Comparison of ENCODE assay signal across 2 cellular contexts in the genomic region with DNA sequence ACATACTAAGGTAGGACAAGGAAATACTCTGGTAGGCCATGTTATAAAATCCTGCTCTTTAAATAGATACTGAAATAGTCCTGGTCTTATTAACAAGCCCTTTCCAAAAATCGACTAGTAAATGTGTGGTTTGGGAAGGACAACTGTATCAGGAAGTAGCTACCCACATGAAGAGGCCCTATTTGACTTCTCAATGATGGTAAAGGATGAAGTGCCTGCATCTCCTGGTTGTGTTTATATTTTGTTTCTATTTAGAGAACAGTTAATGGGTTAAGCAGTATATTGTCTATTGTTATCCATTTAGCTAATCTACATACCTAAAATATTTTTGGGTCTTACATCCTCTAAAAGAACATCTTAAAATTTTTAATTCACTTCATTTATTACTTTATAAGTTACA.
TF ChIP-seq lines count a peak whose summit lies in the region.

No MANE protein-coding gene starts in this region.

TF ChIP-seq in HEK293, 187 proteins besides CTCF, POLR2A, EP300 and RAD21:
- TF ChIP-seq ZNF560 (tag by site-specific recombination; IDR thresholded peaks at IDR 0.05; ENCODE audit: borderline replicate concordance), result no peak
- no peak for TF ChIP-seq ZNF785 (tag by site-specific recombination; IDR thresholded peaks at IDR 0.05)
- no peak for TF ChIP-seq ZNF394 (tag by site-specific recombination; IDR thresholded peaks at IDR 0.05; ENCODE audit: borderline replicate concordance)
- TF ChIP-seq ZNF426 (tag by site-specific recombination; IDR thresholded peaks at IDR 0.05), result no peak
- TF ChIP-seq ZNF10 (tag by site-specific recombination; IDR thresholded peaks at IDR 0.05), result no peak
- no peak for TF ChIP-seq ZNF221 (tag by site-specific recombination; IDR thresholded peaks at IDR 0.05; ENCODE audit: borderline replicate concordance)
- peak; percentile 48; the same call in 1 of the 2 replicates for TF ChIP-seq ZNF335 (tag by site-specific recombination; conservative IDR thresholded peaks at IDR 0.05)

TF ChIP-seq in HepG2, 621 proteins besides CTCF, POLR2A, EP300 and RAD21:
- TF ChIP-seq SRSF4 (IDR thresholded peaks at IDR 0.05; ENCODE audit: low read depth, low read length, poor library complexity, severe bottlenecking) (no peak), RFX3 (CRISPR knock-in tag; IDR thresholded peaks at IDR 0.05) (no peak), ASH2L (IDR thresholded peaks at IDR 0.05; ENCODE audit: insufficient read length, low read depth, low read length) (peak; percentile 12), PAXIP1 (CRISPR knock-in tag; conservative IDR thresholded peaks at IDR 0.05) (0 out of 2 replicates have a peak, but pooled peaks have one; percentile 2)
